19 cellular contexts compared by ENCODE assay signal in genomic region chr16:559411-560207, GRCh38. TPM values are rescaled to one million over a fixed set of nuclear protein-coding genes. Genes with fewer than 3 reads are reported as not detected.
DNase-seq lines count a peak whose midpoint lies in the region; TF ChIP-seq lines count a peak whose summit lies in the region.
"Had no signal": no experiment of that assay in that cellular context is flagged by ENCODE, and none has a peak within 500 bp of the region (broad histone marks: within the 10 kb centered on the region; RNA-seq: fewer than 3 reads in every experiment).

No MANE protein-coding gene starts in this region.

- DNase-seq in G401 (ENCODE audit: low spot score) (peak; percentile 51), endodermal cell (no peak), osteoblast (ENCODE audit: insufficient read length, low spot score, missing footprints) (peak; percentile 91), CD14-positive monocyte (ENCODE audit: low spot score) (no peak), NCI-H510A (lab: John Stamatoyannopoulos, UW) (no peak), MG63 (no peak)
- DNase-seq: activated CD8-positive, alpha-beta memory T cell treated with anti-CD3 and anti-CD28 coated beads for 24 hours; activated naive CD8-positive, alpha-beta T cell treated with anti-CD3 and anti-CD28 coated beads, Interleukin-2, amount 50 U/mL, for 24 hours; NCI-H1694; posterior cingulate gyrus; SHP77; stomach had no signal

- H3K79me2 ChIP-seq in osteoblast (ENCODE audit: insufficient read depth, low read length), result no peaks in the 10 kb centered on the region

- H3K4me3 Mint-ChIP-seq in endodermal cell, result peak overlapping the region; percentile 39
- peak overlapping the region in 1 of 2 donors; percentile 35 for H3K4me3 Mint-ChIP-seq in CD14-positive monocyte
- H3K4me3 Mint-ChIP-seq: activated naive CD8-positive, alpha-beta T cell treated with anti-CD3 and anti-CD28 coated beads, Interleukin-2, amount 50 U/mL, for 24 hours; T-helper 1 cell treated with Interleukin-12 subunit alpha and Interleukin-12 subunit beta and Interleukin-4 antibody, amounts not matched to agents 30 μg/mL and 1 μg/mL, for 36 hours had no signal

- H3K4me1 Mint-ChIP-seq in endodermal cell (no peaks in the 10 kb centered on the region), CD14-positive monocyte (no peaks in the 10 kb centered on the region)
- H3K4me1 Mint-ChIP-seq: activated naive CD8-positive, alpha-beta T cell treated with anti-CD3 and anti-CD28 coated beads, Interleukin-2, amount 50 U/mL, for 24 hours had no signal

- WGBS in endodermal cell (ENCODE audit: insufficient coverage in 1 of 2, insufficient read length in 1 of 2), 2 experiments, result 16 to 17% methylated on average over 20 to 63 of the region's 63 CpGs

- H4K20me1 ChIP-seq in osteoblast (ENCODE audit: insufficient read depth, low read length), result peaks cover 3% of the 10 kb centered on the region

- H3K9me3 Mint-ChIP-seq in endodermal cell (no peaks in the 10 kb centered on the region), CD14-positive monocyte (peaks cover 0 to 3% (median 1%) of the 10 kb centered on the region in 7 donors)
- H3K9me3 Mint-ChIP-seq: activated naive CD8-positive, alpha-beta T cell treated with anti-CD3 and anti-CD28 coated beads, Interleukin-2, amount 50 U/mL, for 24 hours; T-helper 1 cell treated with Interleukin-12 subunit alpha and Interleukin-12 subunit beta and Interleukin-4 antibody, amounts not matched to agents 30 μg/mL and 1 μg/mL, for 36 hours had no signal

- in situ Hi-C loops in G401 (cut with HindIII; ENCODE audit: low sequenced_read_pairs), result no loop called here

- no peak overlapping the region for H3K4me2 ChIP-seq in osteoblast (ENCODE audit: insufficient read depth, low read length)

- H3K36me3 ChIP-seq in HUES6 (ENCODE audit: control insufficient read depth, insufficient read depth, low read length) (no peaks in the 10 kb centered on the region), endodermal cell (ENCODE audit: control insufficient read depth, insufficient read depth, low read length) (no peaks in the 10 kb centered on the region), osteoblast (ENCODE audit: insufficient read depth, low read length) (no peaks in the 10 kb centered on the region), MG63 (no peaks in the 10 kb centered on the region; the same call in 1 of the 2 replicates)
- H3K36me3 ChIP-seq: gastroesophageal sphincter had no signal

- H3K27ac ChIP-seq in HUES6 (ENCODE audit: low read depth, low read length), result no peak overlapping the region
- H3K27ac ChIP-seq in endodermal cell (ENCODE audit: low read depth, low read length), result no peak overlapping the region
- H3K27ac ChIP-seq in osteoblast (ENCODE audit: low read depth, low read length), result no peak overlapping the region
- H3K27ac ChIP-seq: gastroesophageal sphincter, stomach had no signal

- H3K9ac ChIP-seq in HUES6 (ENCODE audit: low read length) (no peak overlapping the region), endodermal cell (ENCODE audit: extremely low read depth, low read length, poor library complexity, severe bottlenecking) (no peak overlapping the region)

- no peak overlapping the region for H2AFZ ChIP-seq in osteoblast (ENCODE audit: low read length)

- H3K36me3 Mint-ChIP-seq in endodermal cell (ENCODE audit: low read depth), result no peaks in the 10 kb centered on the region
- no peaks in the 10 kb centered on the region for H3K36me3 Mint-ChIP-seq in CD14-positive monocyte

- H3K27ac Mint-ChIP-seq in endodermal cell, result no peak overlapping the region
- H3K27ac Mint-ChIP-seq in CD14-positive monocyte, result no peak overlapping the region
- H3K27ac Mint-ChIP-seq: activated naive CD8-positive, alpha-beta T cell treated with anti-CD3 and anti-CD28 coated beads, Interleukin-2, amount 50 U/mL, for 24 hours; T-helper 1 cell treated with Interleukin-12 subunit alpha and Interleukin-12 subunit beta and Interleukin-4 antibody, amounts not matched to agents 30 μg/mL and 1 μg/mL, for 36 hours had no signal

- H3K9me3 ChIP-seq in HUES6 (ENCODE audit: control insufficient read depth, insufficient read depth, low read depth, low read length), result no peaks in the 10 kb centered on the region
- H3K9me3 ChIP-seq in endodermal cell (ENCODE audit: control insufficient read depth, low read length), result no peaks in the 10 kb centered on the region
- H3K9me3 ChIP-seq in osteoblast (ENCODE audit: low read depth, low read length), result no peaks in the 10 kb centered on the region
- no peaks in the 10 kb centered on the region for H3K9me3 ChIP-seq in MG63
- H3K9me3 ChIP-seq: gastroesophageal sphincter, stomach had no signal

- no peak for TF ChIP-seq CTCF in endodermal cell (conservative IDR thresholded peaks at IDR 0.05)
- TF ChIP-seq CTCF in osteoblast (IDR thresholded peaks at IDR 0.05; ENCODE audit: extremely low read depth, low read depth, low read length), result no peak
- no peak for TF ChIP-seq CTCF in CD14-positive monocyte (IDR thresholded peaks at IDR 0.05)

- intact Hi-C loops in CD14-positive monocyte (cut with micrococcal nuclease), result no loop called here

- H3K27me3 Mint-ChIP-seq in endodermal cell (ENCODE audit: insufficient read depth) (peaks cover 30% of the 10 kb centered on the region), CD14-positive monocyte (ENCODE audit: low read depth in 3 of 3) (peaks cover 25 to 47% (median 45%) of the 10 kb centered on the region in 3 donors)

- H3K27me3 ChIP-seq in HUES6 (ENCODE audit: control insufficient read depth, insufficient read depth, low read length), result peaks cover 52% of the 10 kb centered on the region
- H3K27me3 ChIP-seq in endodermal cell (ENCODE audit: control insufficient read depth, insufficient read depth, low read length, poor library complexity, severe bottlenecking), result peaks cover 45% of the 10 kb centered on the region
- H3K27me3 ChIP-seq in osteoblast (ENCODE audit: insufficient read depth, low read length), result peaks cover 36% of the 10 kb centered on the region
- H3K27me3 ChIP-seq in MG63, result peaks cover 21% of the 10 kb centered on the region

- peak overlapping the region; percentile 49 for H3K4me3 ChIP-seq in HUES6 (ENCODE audit: low read depth, low read length)
- H3K4me3 ChIP-seq in endodermal cell (ENCODE audit: low read length), result no peak overlapping the region
- no peak overlapping the region for H3K4me3 ChIP-seq in osteoblast (ENCODE audit: insufficient read depth, low read length)
- no peak overlapping the region for H3K4me3 ChIP-seq in MG63

- H3K4me1 ChIP-seq in HUES6 (ENCODE audit: control insufficient read depth, insufficient read depth, low read length) (peaks cover 5% of the 10 kb centered on the region; the same call in 1 of the 2 replicates), endodermal cell (ENCODE audit: control insufficient read depth, insufficient read depth, low read length) (no peaks in the 10 kb centered on the region), osteoblast (ENCODE audit: insufficient read depth, low read length) (peaks cover 2% of the 10 kb centered on the region)

RNA-seq across cellular contexts. Expression of gene PRR35, which starts 0.6 kb away (rescaled TPM):
- 0.41 and 2.3 TPM in 2 replicates for total RNA-seq in G401 (2014; rRNA removed; shearing (Covaris generic))
- under 1 TPM; 0.29 to 0.62 TPM for total RNA-seq in endodermal cell
- 0.18 TPM for polyA plus RNA-seq in endodermal cell (2013, experiment 1 of 2)
- 0.12 TPM for polyA plus RNA-seq in endodermal cell (2013, experiment 2 of 2)
- under 0.01 TPM in 1 of 2 replicates, not detected in the other for total RNA-seq in osteoblast
- polyA plus RNA-seq in CD14-positive monocyte, result not detected
- not detected in 2 replicates for total RNA-seq in MG63 (2014; rRNA removed; shearing (Covaris generic); ENCODE audit: low replicate concordance)
- total RNA-seq: dermis microvascular lymphatic vessel endothelial cell, esophagus mucosa, gastroesophageal sphincter, lower leg skin, M059J, stomach had no signal
- polyA plus RNA-seq: stomach had no signal

RNA-seq across cellular contexts. Expression of gene NHLRC4, which starts 7.2 kb away (rescaled TPM):
- total RNA-seq in G401 (2014; rRNA removed; shearing (Covaris generic)), result 2.7 and 4.1 TPM in 2 replicates
- total RNA-seq in endodermal cell, result 1 to 10 TPM; 1.1 TPM
- 0.78 TPM for polyA plus RNA-seq in endodermal cell (2013, experiment 1 of 2)
- 0.87 TPM for polyA plus RNA-seq in endodermal cell (2013, experiment 2 of 2)
- 1.2 and 2.2 TPM in 2 replicates for total RNA-seq in osteoblast
- under 1 TPM; 0.29 to 0.57 TPM for polyA plus RNA-seq in CD14-positive monocyte
- total RNA-seq in MG63 (2014; rRNA removed; shearing (Covaris generic); ENCODE audit: low replicate concordance), result not detected in 2 replicates

RNA-seq across cellular contexts. Expression of gene PIGQ, which starts 10.2 kb away (rescaled TPM):
- 38.8 and 54.4 TPM in 2 replicates for total RNA-seq in G401 (2014; rRNA removed; shearing (Covaris generic))
- total RNA-seq in endodermal cell (100 to 1,000 TPM; 128 to 129 TPM), osteoblast (25.6 and 29.0 TPM in 2 replicates)
- polyA plus RNA-seq in endodermal cell (2013, experiment 1 of 2), result 61.9 TPM
- polyA plus RNA-seq in endodermal cell (2013, experiment 2 of 2), result 52.5 TPM
- 10 to 100 TPM; 11.4 to 12.1 TPM for polyA plus RNA-seq in CD14-positive monocyte
- 13.1 and 31.7 TPM in 2 replicates for total RNA-seq in MG63 (2014; rRNA removed; shearing (Covaris generic); ENCODE audit: low replicate concordance)

RNA-seq across cellular contexts. Expression of gene RAB40C, which starts 30.3 kb away (rescaled TPM):
- 28.6 and 32.2 TPM in 2 replicates for total RNA-seq in G401 (2014; rRNA removed; shearing (Covaris generic))
- total RNA-seq in endodermal cell (10 to 100 TPM; 21.3 to 25.9 TPM), osteoblast (11.2 and 13.3 TPM in 2 replicates)
- 24.0 TPM for polyA plus RNA-seq in endodermal cell (2013, experiment 1 of 2)
- 23.0 TPM for polyA plus RNA-seq in endodermal cell (2013, experiment 2 of 2)
- polyA plus RNA-seq in CD14-positive monocyte, result 10 to 100 TPM; 10.0 to 10.9 TPM
- 12.4 and 20.8 TPM in 2 replicates for total RNA-seq in MG63 (2014; rRNA removed; shearing (Covaris generic); ENCODE audit: low replicate concordance)

RNA-seq across cellular contexts. Expression of gene CAPN15, which starts 32.1 kb away (rescaled TPM):
- total RNA-seq in G401 (2014; rRNA removed; shearing (Covaris generic)), result 38.8 and 54.3 TPM in 2 replicates
- total RNA-seq in endodermal cell (10 to 100 TPM; 55.3 to 76.1 TPM), osteoblast (25.3 and 27.1 TPM in 2 replicates)
- polyA plus RNA-seq in endodermal cell (2013, experiment 1 of 2), result 23.1 TPM
- polyA plus RNA-seq in endodermal cell (2013, experiment 2 of 2), result 20.1 TPM
- 1 to 10 TPM; 3.4 to 3.9 TPM for polyA plus RNA-seq in CD14-positive monocyte
- total RNA-seq in MG63 (2014; rRNA removed; shearing (Covaris generic); ENCODE audit: low replicate concordance), result 42.2 and 55.9 TPM in 2 replicates

Comparison
In these comparisons a context has a peak if more than half of its experiments do, and no peak if none do; other contexts are left out.
1. DNase-seq: peak in G401 (single experiment) and osteoblast (single experiment); none in endodermal cell (single experiment), CD14-positive monocyte (single experiment), NCI-H510A (single experiment) and MG63 (single experiment).